10 cellular contexts compared by ENCODE assay signal in the genomic region with DNA sequence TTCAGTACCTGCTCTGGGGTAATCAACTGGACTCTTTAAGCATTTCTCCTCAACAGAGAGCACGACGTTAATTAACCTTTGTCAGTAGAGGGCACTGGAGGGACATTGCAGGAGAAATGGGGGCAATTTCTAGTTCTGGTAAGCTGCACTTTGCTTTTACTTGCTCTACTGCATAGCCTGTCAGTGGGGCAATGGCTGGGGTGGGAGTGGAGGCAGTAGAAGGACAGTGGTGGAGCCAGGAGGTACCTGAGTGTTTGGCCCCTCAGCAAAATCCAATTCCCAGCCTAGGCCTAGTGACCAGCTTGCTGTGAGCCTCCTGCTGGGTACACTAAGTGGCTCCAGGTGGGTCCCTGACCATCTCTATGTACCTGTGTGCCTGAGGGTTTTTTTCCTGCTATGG. TPM values are rescaled to one million over a fixed set of nuclear protein-coding genes. Genes with fewer than 3 reads are reported as not detected.
DNase-seq lines count a peak whose midpoint lies in the region; ATAC-seq, FAIRE-seq and TF ChIP-seq lines count a peak whose summit lies in the region.
"Had no signal": no experiment of that assay in that cellular context is flagged by ENCODE, and none has a peak within 500 bp of the region (broad histone marks: within the 10 kb centered on the region; RNA-seq: fewer than 3 reads in every experiment).

No MANE protein-coding gene starts in this region.

- no peaks in the 10 kb centered on the region for H3K9me3 ChIP-seq in kidney (ENCODE audit: control insufficient read depth in 1 of 2, low read length in 2 of 2)

- peak; percentile 41 for DNase-seq in SIG-M5 treated with dmso at 0.1 percent for 504 hours (lab: John Stamatoyannopoulos, UW; ENCODE audit: unreplicated experiment)
- DNase-seq in SIG-M5 (lab: John Stamatoyannopoulos, UW), result no peak
- DNase-seq in HT-29 (ENCODE audit: low spot score), result peak; percentile 39
- peak; percentile 65 for DNase-seq in SK-MEL-5 (ENCODE audit: low read depth, low spot score)
- no peak for DNase-seq in kidney
- DNase-seq in HuH-7.5 (ENCODE audit: low spot score), result no peak
- no peak for DNase-seq in amygdala (lab: John Stamatoyannopoulos, UW)
- DNase-seq: kidney glomerular epithelial cell had no signal

- H3K4me1 ChIP-seq in kidney (ENCODE audit: control insufficient read depth in 1 of 2, insufficient read depth in 1 of 2, low read depth in 1 of 2, low read length in 2 of 2), result no peaks in the 10 kb centered on the region

- H3K4me3 ChIP-seq in kidney (ENCODE audit: low read length in 2 of 2), result no peak overlapping the region

- no peak overlapping the region for H3K9ac ChIP-seq in kidney (ENCODE audit: low read length in 2 of 2)
- H3K9ac ChIP-seq: KMS-11 had no signal

- intact Hi-C loops in kidney (cut with DNase I), result no loop called here

- in situ Hi-C loops in SK-MEL-5 (cut with HindIII; ENCODE audit: low pct_unique_long_range_greater_than_20kb, low sequenced_read_pairs), result no loop called here

- TF ChIP-seq CTCF in kidney (IDR thresholded peaks at IDR 0.05; ENCODE audit: borderline replicate concordance, extremely low read depth, insufficient read depth), result peak; percentile 2

- no peak for ATAC-seq in GM19324 (IDR thresholded peaks at IDR 0.05; ENCODE audit: low FRiP score, unreplicated experiment)

- no peaks in the 10 kb centered on the region for H3K36me3 ChIP-seq in kidney (ENCODE audit: control insufficient read depth in 1 of 2, insufficient read depth in 2 of 2, low read length in 2 of 2)

- H3K27ac ChIP-seq in kidney (ENCODE audit: low read depth in 2 of 2, low read length in 2 of 2), result no peak overlapping the region
- H3K27ac ChIP-seq: KMS-11 had no signal

- no peak for FAIRE-seq in kidney (lab: Jason Lieb, UNC)

RNA-seq across cellular contexts. Expression of gene MED12L, which starts 18.3 kb away (rescaled TPM):
- total RNA-seq in HT-29 (2014; rRNA removed; shearing (Covaris generic)), result 0.03 TPM in 1 of 2 replicates, not detected in the other
- total RNA-seq in SK-MEL-5 (2014; rRNA removed; shearing (Covaris generic)), result 0.72 and 0.92 TPM in 2 replicates
- polyA plus RNA-seq in SK-MEL-5 (2015; cell fraction: cytosol; rRNA removed), result 0.40 and 1.3 TPM in 2 replicates
- polyA plus RNA-seq in SK-MEL-5 (2015; cell fraction: nucleus; rRNA removed), result 0.68 and 0.73 TPM in 2 replicates
- total RNA-seq in kidney, result 0.82 TPM
- 0.13 TPM for polyA plus RNA-seq in kidney (ENCODE audit: insufficient read depth, low read depth, low replicate concordance)

Comparison
In these comparisons a context has a peak if more than half of its experiments do, and no peak if none do; other contexts are left out.
1. DNase-seq: peak in SIG-M5 treated with dmso at 0.1 percent for 504 hours (single experiment), HT-29 (single experiment) and SK-MEL-5 (single experiment); none in SIG-M5 (single experiment), kidney (single experiment), HuH-7.5 (single experiment) and amygdala (0 of 56).